ENCODE assay signal across 1 cellular context in the genomic region with DNA sequence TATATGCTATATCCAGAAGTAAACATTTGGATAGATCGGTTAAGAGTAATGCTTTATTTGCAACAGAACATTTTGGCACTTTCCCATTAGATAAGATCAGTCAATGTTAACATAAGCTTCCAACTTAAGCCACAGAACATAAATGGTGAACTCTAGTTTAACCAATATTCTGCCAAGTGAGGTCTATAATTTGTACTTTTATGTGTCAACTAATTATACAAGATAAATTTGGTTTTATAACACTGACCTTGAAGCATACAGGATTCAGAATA.
TF ChIP-seq lines count a peak whose summit lies in the region.

No MANE protein-coding gene starts in this region.

TF ChIP-seq in HEK293, 187 proteins besides CTCF, POLR2A, EP300 and RAD21 (continued from another document):
- TF ChIP-seq, protein P1, sequence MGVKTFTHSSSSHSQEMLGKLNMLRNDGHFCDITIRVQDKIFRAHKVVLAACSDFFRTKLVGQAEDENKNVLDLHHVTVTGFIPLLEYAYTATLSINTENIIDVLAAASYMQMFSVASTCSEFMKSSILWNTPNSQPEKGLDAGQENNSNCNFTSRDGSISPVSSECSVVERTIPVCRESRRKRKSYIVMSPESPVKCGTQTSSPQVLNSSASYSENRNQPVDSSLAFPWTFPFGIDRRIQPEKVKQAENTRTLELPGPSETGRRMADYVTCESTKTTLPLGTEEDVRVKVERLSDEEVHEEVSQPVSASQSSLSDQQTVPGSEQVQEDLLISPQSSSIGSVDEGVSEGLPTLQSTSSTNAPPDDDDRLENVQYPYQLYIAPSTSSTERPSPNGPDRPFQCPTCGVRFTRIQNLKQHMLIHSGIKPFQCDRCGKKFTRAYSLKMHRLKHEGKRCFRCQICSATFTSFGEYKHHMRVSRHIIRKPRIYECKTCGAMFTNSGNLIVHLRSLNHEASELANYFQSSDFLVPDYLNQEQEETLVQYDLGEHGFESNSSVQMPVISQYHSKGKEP (tag by site-specific recombination; IDR thresholded peaks at IDR 0.05), result no peak
- no peak for TF ChIP-seq ZNF302 (tag by site-specific recombination; IDR thresholded peaks at IDR 0.05; ENCODE audit: low read depth)
TF ChIP-seq in HEK293: peak in this region for 0.
